In genomic region chr10:130189466-130190064, GRCh38 we compare ENCODE assay signal across 1 cellular context.
TF ChIP-seq lines count a peak whose summit lies in the region.

No MANE protein-coding gene starts in this region.

TF ChIP-seq in HCT116, 20 proteins besides CTCF, POLR2A, EP300 and RAD21 (continued from another document):
- no peak for TF ChIP-seq REST (IDR thresholded peaks at IDR 0.05; ENCODE audit: low read depth)
